17 cellular contexts compared by ENCODE assay signal in genomic region chr2:140650825-140651224, GRCh38.
DNase-seq lines count a peak whose midpoint lies in the region; ATAC-seq lines count a peak whose summit lies in the region.
"Had no signal": no experiment of that assay in that cellular context is flagged by ENCODE, and none has a peak within 500 bp of the region (broad histone marks: within the 10 kb centered on the region; RNA-seq: fewer than 3 reads in every experiment).

No MANE protein-coding gene starts in this region.

- H3K4me1 ChIP-seq in adipocyte (ENCODE audit: control insufficient read depth, insufficient read depth, low read length): no peaks in the 10 kb centered on the region
- H3K4me1 ChIP-seq in skeletal muscle satellite cell (ENCODE audit: control insufficient read depth, insufficient read depth, low read length): peaks cover 8% of the 10 kb centered on the region

- no peak overlapping the region for H3K9ac ChIP-seq in adipocyte (ENCODE audit: low read length)
- no peak overlapping the region for H3K9ac ChIP-seq in skeletal muscle satellite cell (ENCODE audit: low read depth, low read length)

- H3K4me2 ChIP-seq in skeletal muscle satellite cell (ENCODE audit: low read length): peak overlapping the region; percentile 49

- peak; percentile 1 for DNase-seq in HT1080 (ENCODE audit: low read depth)
- DNase-seq in adipocyte (ENCODE audit: low read depth): peak; percentile 50
- peak; percentile 30 for DNase-seq in fibroblast of peridontal ligament (ENCODE audit: extremely low read depth)
- DNase-seq in GM19240 (ENCODE audit: insufficient read length, low spot score): no peak
- DNase-seq: activated CD4-positive, CD25-positive, alpha-beta regulatory T cell; activated CD8-positive, alpha-beta T cell treated with anti-CD3 and anti-CD28 coated beads for 36 hours; activated naive CD4-positive, alpha-beta T cell; activated T-cell treated with anti-CD3 and anti-CD28 coated beads, Interleukin-2, amount 50 U/mL, for 1 hour; aorta; left colon; NCI-H1417 treated with DMSO at 0.1 percent for 48 hours; NCI-H69; OCI-M1 had no signal

- H3K9me3 ChIP-seq in adipocyte (ENCODE audit: control insufficient read depth, low read length): no peaks in the 10 kb centered on the region
- H3K9me3 ChIP-seq in skeletal muscle satellite cell (replicated peaks; ENCODE audit: low read length): no peaks in the 10 kb centered on the region

- H3K27me3 ChIP-seq in adipocyte (replicated peaks; ENCODE audit: control insufficient read depth, insufficient read depth, low read length): no peaks in the 10 kb centered on the region
- H3K27me3 ChIP-seq in skeletal muscle satellite cell (ENCODE audit: control insufficient read depth, insufficient read depth, low read length): no peaks in the 10 kb centered on the region

- H3K4me3 ChIP-seq in adipocyte (ENCODE audit: low read length) (no peak overlapping the region), skeletal muscle satellite cell (ENCODE audit: low read length) (no peak overlapping the region)
- H3K4me3 ChIP-seq: coronary artery had no signal

- H3K36me3 ChIP-seq in adipocyte (ENCODE audit: control insufficient read depth, insufficient read depth, low read length, severe bottlenecking) (no peaks in the 10 kb centered on the region), skeletal muscle satellite cell (ENCODE audit: insufficient read depth, low read length) (no peaks in the 10 kb centered on the region)

- no peak for ATAC-seq in HG03442 (IDR thresholded peaks at IDR 0.05; ENCODE audit: unreplicated experiment)
- no peak for ATAC-seq in GM19452 (IDR thresholded peaks at IDR 0.05; ENCODE audit: unreplicated experiment)
- ATAC-seq: activated CD8-positive, alpha-beta T cell treated with anti-CD3 and anti-CD28 coated beads for 36 hours; left colon had no signal
